8 cellular contexts compared by ENCODE assay signal in genomic region chr1:54885863-54886723, GRCh38. TPM values are rescaled to one million over a fixed set of nuclear protein-coding genes. Genes with fewer than 3 reads are reported as not detected.
DNase-seq lines count a peak whose midpoint lies in the region; ATAC-seq lines count a peak whose summit lies in the region.

No MANE protein-coding gene starts in this region.

- peaks cover 16% of the 10 kb centered on the region for H3K27me3 Mint-ChIP-seq in activated T-cell treated with anti-CD3 and anti-CD28 coated beads, Interleukin-2, amount 50 U/mL, for 24 hours
- H3K27me3 Mint-ChIP-seq in immature natural killer cell (ENCODE audit: low read depth in 3 of 3) = peaks cover 0 to 12% (median 8%) of the 10 kb centered on the region in 3 donors

- no peaks in the 10 kb centered on the region for H3K9me3 Mint-ChIP-seq in activated T-cell treated with anti-CD3 and anti-CD28 coated beads, Interleukin-2, amount 50 U/mL, for 24 hours
- H3K9me3 Mint-ChIP-seq in immature natural killer cell = no peaks in the 10 kb centered on the region
- no peaks in the 10 kb centered on the region for H3K9me3 Mint-ChIP-seq in stimulated activated effector memory CD8-positive, alpha-beta T cell treated with anti-CD3 and anti-CD28 coated beads, Interleukin-12 subunit alpha, Interleukin-12 subunit beta, amount 100 ng/mL, for 72 hours

- DNase-seq in activated T-cell treated with anti-CD3 and anti-CD28 coated beads, Interleukin-2, amount 50 U/mL, for 24 hours = peak; percentile 34
- DNase-seq in activated T-cell treated with anti-CD3 and anti-CD28 coated beads for 4 hours (no peak), NCI-H2029 treated with DMSO at 0.1 percent for 48 hours (lab: John Stamatoyannopoulos, UW) (peak; percentile 68), amniotic epithelial cell (ENCODE audit: low read depth) (peak; percentile 47), immature natural killer cell (no peak), AG08396 (ENCODE audit: low spot score) (no peak)
- no peak for DNase-seq in stimulated activated effector memory CD8-positive, alpha-beta T cell treated with anti-CD3 and anti-CD28 coated beads, Interleukin-12 subunit alpha, Interleukin-12 subunit beta, amount 100 ng/mL, for 72 hours (ENCODE audit: low spot score in 2 of 2)
- no peak for DNase-seq in activated effector memory CD4-positive, alpha-beta T cell treated with anti-CD3 and anti-CD28 coated beads, Interleukin-2, amount 50 U/mL, for 16 hours

- H3K36me3 Mint-ChIP-seq in activated T-cell treated with anti-CD3 and anti-CD28 coated beads, Interleukin-2, amount 50 U/mL, for 24 hours (ENCODE audit: low read depth) = peaks cover 59% of the 10 kb centered on the region
- H3K36me3 Mint-ChIP-seq in immature natural killer cell = peaks cover 0 to 12% (median 3%) of the 10 kb centered on the region in 3 donors
- H3K36me3 Mint-ChIP-seq in stimulated activated effector memory CD8-positive, alpha-beta T cell treated with anti-CD3 and anti-CD28 coated beads, Interleukin-12 subunit alpha, Interleukin-12 subunit beta, amount 100 ng/mL, for 72 hours = peaks cover 7% of the 10 kb centered on the region

- H3K4me1 Mint-ChIP-seq in activated T-cell treated with anti-CD3 and anti-CD28 coated beads, Interleukin-2, amount 50 U/mL, for 24 hours (ENCODE audit: low read depth) = peaks cover 51% of the 10 kb centered on the region
- peaks cover 37 to 41% of the 10 kb centered on the region in 2 donors for H3K4me1 Mint-ChIP-seq in immature natural killer cell
- peaks cover 37% of the 10 kb centered on the region for H3K4me1 Mint-ChIP-seq in stimulated activated effector memory CD8-positive, alpha-beta T cell treated with anti-CD3 and anti-CD28 coated beads, Interleukin-12 subunit alpha, Interleukin-12 subunit beta, amount 100 ng/mL, for 72 hours

- no peak for ATAC-seq in stimulated activated effector memory CD8-positive, alpha-beta T cell treated with anti-CD3 and anti-CD28 coated beads, Interleukin-12 subunit alpha, Interleukin-12 subunit beta, amount 100 ng/mL, for 72 hours

- peak overlapping the region; percentile 89 for H3K4me3 Mint-ChIP-seq in activated T-cell treated with anti-CD3 and anti-CD28 coated beads, Interleukin-2, amount 50 U/mL, for 24 hours
- H3K4me3 Mint-ChIP-seq in immature natural killer cell = peak overlapping the region; percentile 92 to 98 (median 96)
- H3K4me3 Mint-ChIP-seq in stimulated activated effector memory CD8-positive, alpha-beta T cell treated with anti-CD3 and anti-CD28 coated beads, Interleukin-12 subunit alpha, Interleukin-12 subunit beta, amount 100 ng/mL, for 72 hours = peak overlapping the region; percentile 93

- H3K27ac Mint-ChIP-seq in activated T-cell treated with anti-CD3 and anti-CD28 coated beads, Interleukin-2, amount 50 U/mL, for 24 hours = peak overlapping the region; percentile 92
- peak overlapping the region in 4 of 6 donors; percentile 71 to 77 (median 74) for H3K27ac Mint-ChIP-seq in immature natural killer cell
- peak overlapping the region; percentile 86 for H3K27ac Mint-ChIP-seq in stimulated activated effector memory CD8-positive, alpha-beta T cell treated with anti-CD3 and anti-CD28 coated beads, Interleukin-12 subunit alpha, Interleukin-12 subunit beta, amount 100 ng/mL, for 72 hours

RNA-seq across cellular contexts. Expression of gene DHCR24, which starts 0.9 kb away (rescaled TPM):
- polyA plus RNA-seq in immature natural killer cell = 10 to 100 TPM; 15.4 to 23.8 (median 17.0) TPM

Comparison
In these comparisons a context has a peak if more than half of its experiments do, and no peak if none do; other contexts are left out.
1. DNase-seq: peak in activated T-cell treated with anti-CD3 and anti-CD28 coated beads, Interleukin-2, amount 50 U/mL, for 24 hours (single experiment), NCI-H2029 treated with DMSO at 0.1 percent for 48 hours (single experiment) and amniotic epithelial cell (single experiment); none in activated T-cell treated with anti-CD3 and anti-CD28 coated beads for 4 hours (single experiment), immature natural killer cell (0 of 3), stimulated activated effector memory CD8-positive, alpha-beta T cell treated with anti-CD3 and anti-CD28 coated beads, Interleukin-12 subunit alpha, Interleukin-12 subunit beta, amount 100 ng/mL, for 72 hours (0 of 2), AG08396 (single experiment) and activated effector memory CD4-positive, alpha-beta T cell treated with anti-CD3 and anti-CD28 coated beads, Interleukin-2, amount 50 U/mL, for 16 hours (single experiment).
2. Peak in every context shown above with its lines, with median percentiles within 50 percentile points of each other: H3K27ac Mint-ChIP-seq and H3K4me3 Mint-ChIP-seq.